ENCODE assay signal across 10 cellular contexts in genomic region chr5:139061856-139062255, GRCh38.
A peak's percentile ranks its signal among the peaks of the same experiment; 100 is the strongest.
DNase-seq lines count a peak whose midpoint lies in the region; ATAC-seq, FAIRE-seq and TF ChIP-seq lines count a peak whose summit lies in the region.
"Had no signal": no experiment of that assay in that cellular context is flagged by ENCODE, and none has a peak within 500 bp of the region (broad histone marks: within the 10 kb centered on the region; RNA-seq: fewer than 3 reads in every experiment).

No MANE protein-coding gene starts in this region.

- H3K4me1 Mint-ChIP-seq in activated CD8-positive, alpha-beta T cell treated with anti-CD3 and anti-CD28 coated beads for 36 hours (ENCODE audit: low read depth) = no peaks in the 10 kb centered on the region

- H3K27ac ChIP-seq in dorsolateral prefrontal cortex = peak overlapping the region in 10 of 59 donors; percentile 16 to 65 (median 38)

- H3K4me3 Mint-ChIP-seq in activated CD8-positive, alpha-beta T cell treated with anti-CD3 and anti-CD28 coated beads for 36 hours = no peak overlapping the region

- no peak for TF ChIP-seq CTCF in retinal pigment epithelial cell (conservative IDR thresholded peaks at IDR 0.05; ENCODE audit: low read depth, low read length)
- TF ChIP-seq CTCF in dorsolateral prefrontal cortex (IDR thresholded peaks at IDR 0.05 in 54 of 56, conservative IDR thresholded peaks at IDR 0.05 in 2 of 56; ENCODE audit: low read depth in 1 of 56, partially characterized antibody in 56 of 56) = no peak
- TF ChIP-seq CTCF in activated CD8-positive, alpha-beta T cell treated with anti-CD3 and anti-CD28 coated beads for 36 hours (IDR thresholded peaks at IDR 0.05) = no peak

- no peak for ATAC-seq in activated CD8-positive, alpha-beta T cell treated with anti-CD3 and anti-CD28 coated beads for 36 hours

- no peak overlapping the region for H3K4me3 ChIP-seq in retinal pigment epithelial cell (ENCODE audit: low read length)
- no peak overlapping the region for H3K4me3 ChIP-seq in dorsolateral prefrontal cortex
- H3K4me3 ChIP-seq: lung had no signal

- H3K36me3 Mint-ChIP-seq in activated CD8-positive, alpha-beta T cell treated with anti-CD3 and anti-CD28 coated beads for 36 hours (ENCODE audit: low read depth) = no peaks in the 10 kb centered on the region

- POLR2A ChIA-PET in activated CD8-positive, alpha-beta T cell treated with anti-CD3 and anti-CD28 coated beads for 36 hours (lab: Charles Lee) = no interaction called here

- H3K27ac Mint-ChIP-seq in activated CD8-positive, alpha-beta T cell treated with anti-CD3 and anti-CD28 coated beads for 36 hours = no peak overlapping the region

- no peaks in the 10 kb centered on the region for H3K9me3 Mint-ChIP-seq in activated CD8-positive, alpha-beta T cell treated with anti-CD3 and anti-CD28 coated beads for 36 hours

- H3K27me3 ChIP-seq in dorsolateral prefrontal cortex = no peaks in the 10 kb centered on the region

- intact Hi-C loops in dorsolateral prefrontal cortex (cut with DNase I) = no loop called here
- intact Hi-C loops in activated CD8-positive, alpha-beta T cell treated with anti-CD3 and anti-CD28 coated beads for 36 hours (cut with micrococcal nuclease) = no loop called here

- no peak for FAIRE-seq in RCC 7860 (lab: Jason Lieb, UNC)
- FAIRE-seq: TTC549 had no signal

- CTCF ChIA-PET in activated CD8-positive, alpha-beta T cell treated with anti-CD3 and anti-CD28 coated beads for 36 hours (lab: Charles Lee) = no interaction called here

- peak; percentile 23 for DNase-seq in HT1080 (ENCODE audit: low read depth)
- DNase-seq in RCC 7860 (ENCODE audit: low spot score) = peak; percentile 16
- peak; percentile 5 for DNase-seq in fibroblast of the conjunctiva (ENCODE audit: low read depth)
- peak; percentile 64 for DNase-seq in retinal pigment epithelial cell (ENCODE audit: low read depth)
- DNase-seq in dorsolateral prefrontal cortex = no peak
- DNase-seq in activated CD8-positive, alpha-beta T cell treated with anti-CD3 and anti-CD28 coated beads for 36 hours = no peak
- DNase-seq in stimulated activated CD4-positive, alpha-beta T cell treated with anti-CD3 and anti-CD28 coated beads, Interleukin-2, amount 100 ng/mL, for 24 hours = no peak
- DNase-seq: NK-92 treated with Interleukin-12 subunit alpha and Interleukin-12 subunit beta, amount 100 ng/mL, for 24 hours had no signal

- no peaks in the 10 kb centered on the region for H3K27me3 Mint-ChIP-seq in activated CD8-positive, alpha-beta T cell treated with anti-CD3 and anti-CD28 coated beads for 36 hours

Comparison
In these comparisons a context has a peak if more than half of its experiments do, and no peak if none do; other contexts are left out.
1. DNase-seq: peak in HT1080 (single experiment), RCC 7860 (single experiment), fibroblast of the conjunctiva (single experiment) and retinal pigment epithelial cell (single experiment); none in dorsolateral prefrontal cortex (0 of 10), activated CD8-positive, alpha-beta T cell treated with anti-CD3 and anti-CD28 coated beads for 36 hours (single experiment) and stimulated activated CD4-positive, alpha-beta T cell treated with anti-CD3 and anti-CD28 coated beads, Interleukin-2, amount 100 ng/mL, for 24 hours (0 of 2).